18 cellular contexts compared by ENCODE assay signal in the genomic region with DNA sequence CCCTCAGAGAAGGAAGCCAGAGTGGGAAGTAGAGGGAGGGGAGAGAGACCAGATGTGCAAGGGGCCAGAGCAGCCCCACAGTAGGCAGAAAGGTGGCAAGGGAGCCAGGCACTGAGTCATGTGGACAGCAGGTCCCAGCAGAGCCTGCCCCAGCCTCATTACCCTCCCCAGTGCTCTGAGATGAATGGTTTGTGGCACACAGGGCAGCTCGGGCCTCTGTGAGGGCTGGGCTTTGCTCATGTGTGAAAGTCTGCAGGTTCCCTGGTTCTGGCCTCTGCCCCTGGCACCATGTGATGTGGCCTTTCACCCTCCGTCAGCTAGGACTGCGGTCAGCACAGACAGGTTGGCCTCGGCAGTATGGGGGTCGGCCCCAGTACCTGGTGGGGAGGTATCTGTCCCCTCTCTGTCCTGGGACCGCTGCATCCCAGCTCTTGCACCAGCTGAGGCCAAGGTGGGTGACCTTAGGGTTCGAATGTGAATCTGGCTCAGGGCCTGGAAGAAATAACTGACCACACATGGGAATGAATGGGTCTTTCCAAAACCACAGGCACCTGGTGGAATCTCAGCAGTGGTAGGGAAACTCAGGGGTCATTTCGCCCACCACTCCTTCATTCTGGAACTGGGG.
"Had no signal": no experiment of that assay in that cellular context is flagged by ENCODE, and none has a peak within 500 bp of the region (broad histone marks: within the 10 kb centered on the region; RNA-seq: fewer than 3 reads in every experiment).

No MANE protein-coding gene starts in this region.

- H3K27me3 ChIP-seq: dorsolateral prefrontal cortex, heart left ventricle, sigmoid colon, testis, transverse colon had no signal

- H3K9me3 ChIP-seq: heart left ventricle, sigmoid colon, testis, transverse colon had no signal

- H3K36me3 ChIP-seq: heart left ventricle, sigmoid colon, transverse colon had no signal

- ATAC-seq: heart left ventricle; left colon; naive thymus-derived CD4-positive, alpha-beta T cell; stimulated activated naive B cell treated with anti-CD40 and anti-IgM and Interleukin-4, amounts not matched to agents 10 μg/mL and 1 μg/mL and 100 μg/mL, for 72 hours; stimulated activated naive CD8-positive, alpha-beta T cell treated with anti-CD3 and anti-CD28 coated beads, Interleukin-15, amount 100 ng/mL, for 72 hours had no signal

- H3K4me3 ChIP-seq: heart left ventricle, sigmoid colon, skin epidermis, testis, transverse colon had no signal

- DNase-seq: cortex of kidney; dorsolateral prefrontal cortex; effector memory CD4-positive, alpha-beta T cell; erythroblast; heart left ventricle; hippocampal formation; left colon; naive thymus-derived CD4-positive, alpha-beta T cell; nephron progenitor cell; sigmoid colon; stimulated activated CD4-positive, alpha-beta T cell treated with anti-CD3 and anti-CD28 coated beads, Interleukin-2, amount 100 ng/mL, for 24 hours; stimulated activated CD4-positive, alpha-beta T cell treated with anti-CD3 and anti-CD28 coated beads, Interleukin-4, amount 100 ng/mL, for 4 hours; stimulated activated naive B cell treated with anti-CD40 and anti-IgM and Interleukin-4, amounts not matched to agents 10 μg/mL and 1 μg/mL and 100 μg/mL, for 72 hours; stimulated activated naive CD8-positive, alpha-beta T cell treated with anti-CD3 and anti-CD28 coated beads, Interleukin-15, amount 100 ng/mL, for 72 hours; testis; transverse colon had no signal

- FAIRE-seq: frontal cortex had no signal

- H3K27ac ChIP-seq: heart left ventricle, sigmoid colon, skin epidermis, testis, transverse colon had no signal
